8 cellular contexts compared by ENCODE assay signal in genomic region chr11:35030716-35031213, GRCh38.
DNase-seq lines count a peak whose midpoint lies in the region; ATAC-seq lines count a peak whose summit lies in the region.

No MANE protein-coding gene starts in this region.

- no peaks in the 10 kb centered on the region for H3K36me3 ChIP-seq in SJSA1
- no peaks in the 10 kb centered on the region for H3K36me3 ChIP-seq in neuronal stem cell (replicated peaks in 1 of 2; ENCODE audit: control insufficient read depth in 2 of 2, insufficient read depth in 2 of 2, low read length in 2 of 2)
- H3K36me3 ChIP-seq in HAP-1 (replicated peaks): no peaks in the 10 kb centered on the region

- no peaks in the 10 kb centered on the region for H3K79me1 ChIP-seq in neuronal stem cell (ENCODE audit: low read depth, low read length)

- H3K4me3 ChIP-seq in SJSA1 (no peak overlapping the region), neuronal stem cell (ENCODE audit: low read length in 2 of 2) (no peak overlapping the region), HAP-1 (no peak overlapping the region)

- in situ Hi-C loops in HAP-1 (cut with MboI; ENCODE audit: low sequenced_read_pairs): no loop called here

- H3K4me1 ChIP-seq in SJSA1 (replicated peaks) (peaks cover 34% of the 10 kb centered on the region), neuronal stem cell (ENCODE audit: control insufficient read depth in 2 of 2, insufficient read depth in 1 of 2, low read depth in 1 of 2, low read length in 2 of 2) (no peaks in the 10 kb centered on the region), HAP-1 (no peaks in the 10 kb centered on the region)

- H3K14ac ChIP-seq in neuronal stem cell (ENCODE audit: low read length): no peak overlapping the region

- H3K27ac ChIP-seq in SJSA1: peak overlapping the region; percentile 78
- no peak overlapping the region for H3K27ac ChIP-seq in neuronal stem cell (replicated peaks; ENCODE audit: low read length)

- no peak overlapping the region for H2BK15ac ChIP-seq in neuronal stem cell (ENCODE audit: low read length)

- no peaks in the 10 kb centered on the region for H3K9me3 ChIP-seq in SJSA1 (replicated peaks)
- peaks cover 0 to 2% of the 10 kb centered on the region in 2 donors for H3K9me3 ChIP-seq in neuronal stem cell (replicated peaks in 1 of 2; ENCODE audit: control insufficient read depth in 2 of 2, insufficient read depth in 1 of 2, low read depth in 1 of 2, low read length in 2 of 2)
- H3K9me3 ChIP-seq in HAP-1: no peaks in the 10 kb centered on the region

- no peak overlapping the region for H3K4ac ChIP-seq in neuronal stem cell (ENCODE audit: low read length)

- H3K27me3 ChIP-seq in SJSA1 (replicated peaks): no peaks in the 10 kb centered on the region
- H3K27me3 ChIP-seq in neuronal stem cell (ENCODE audit: control insufficient read depth in 3 of 3, insufficient read depth in 3 of 3, low read depth in 1 of 3, low read length in 3 of 3): no peaks in the 10 kb centered on the region
- no peaks in the 10 kb centered on the region for H3K27me3 ChIP-seq in HAP-1 (ENCODE audit: low read depth)

- no peak overlapping the region for H3K9ac ChIP-seq in neuronal stem cell (ENCODE audit: low read depth, low read length, poor library complexity)

- H2AFZ ChIP-seq in neuronal stem cell (ENCODE audit: low read length): no peak overlapping the region

- H4K91ac ChIP-seq in neuronal stem cell (ENCODE audit: low read depth, low read length, poor library complexity): no peak overlapping the region

- H4K8ac ChIP-seq in neuronal stem cell (ENCODE audit: low read depth, low read length): no peak overlapping the region

- no CpG with 5 or more reads among the region's 11 CpGs for WGBS in neuronal stem cell (ENCODE audit: extremely low coverage in 2 of 2, insufficient read length in 2 of 2, insufficient replicate concordance in 1 of 2), 2 donors

- no peak overlapping the region for H2BK12ac ChIP-seq in neuronal stem cell (ENCODE audit: low read length)

- no peak overlapping the region for H3K4me2 ChIP-seq in neuronal stem cell (ENCODE audit: insufficient read depth, low read length, poor library complexity, severe bottlenecking)

- no peak overlapping the region for H3K23ac ChIP-seq in neuronal stem cell (ENCODE audit: low read depth, low read length, poor library complexity)

- H2BK5ac ChIP-seq in neuronal stem cell (ENCODE audit: low read length): no peak overlapping the region

- ATAC-seq in GM21825 (IDR thresholded peaks at IDR 0.05; ENCODE audit: unreplicated experiment): no peak

- no peak overlapping the region for H2BK120ac ChIP-seq in neuronal stem cell (ENCODE audit: low read depth, low read length)

- H3K18ac ChIP-seq in neuronal stem cell (ENCODE audit: low read length): peak overlapping the region; percentile 36

- DNase-seq in NCI-H146 (lab: John Stamatoyannopoulos, UW) (peak; percentile 6), NCI-H146 treated with DMSO at 0.1 percent for 48 hours (lab: John Stamatoyannopoulos, UW; ENCODE audit: unreplicated experiment) (no peak), SJSA1 (ENCODE audit: low read depth in 1 of 2, low spot score in 2 of 2) (peak; percentile 85 to 93), dedifferentiated amniotic fluid mesenchymal stem cell (ENCODE audit: extremely low spot score) (peak; percentile 85), neuronal stem cell (ENCODE audit: low spot score) (no peak), HAP-1 (ENCODE audit: low spot score in 2 of 2) (no peak), NCI-H128 (lab: John Stamatoyannopoulos, UW; ENCODE audit: unreplicated experiment) (no peak)

- H2AK5ac ChIP-seq in neuronal stem cell (ENCODE audit: low read depth, low read length): no peak overlapping the region

Comparison
In these comparisons a context has a peak if more than half of its experiments do, and no peak if none do; other contexts are left out.
1. DNase-seq: peak in NCI-H146 (single experiment), SJSA1 (2 of 2) and dedifferentiated amniotic fluid mesenchymal stem cell (single experiment); none in NCI-H146 treated with DMSO at 0.1 percent for 48 hours (single experiment), neuronal stem cell (single experiment), HAP-1 (0 of 2) and NCI-H128 (single experiment).